ENCODE assay signal across 9 cellular contexts in genomic region chr10:120336910-120337540, GRCh38.
DNase-seq lines count a peak whose midpoint lies in the region; ATAC-seq and TF ChIP-seq lines count a peak whose summit lies in the region.
"Had no signal": no experiment of that assay in that cellular context is flagged by ENCODE, and none has a peak within 500 bp of the region (broad histone marks: within the 10 kb centered on the region; RNA-seq: fewer than 3 reads in every experiment).

No MANE protein-coding gene starts in this region.

- CTCF ChIA-PET in A673 (lab: Charles Lee), result interaction anchor here (0.5 to 1.7 kb wide), 3 partner anchors 116 to 586 kb away, joined by 3 to 9 read pairs (median 6); no protein-coding TSS in a partner anchor
- CTCF ChIA-PET in WTC11 (lab: Charles Lee), result interaction anchor here (0.6 to 3.7 kb wide), 16 partner anchors 9 to 404 kb away, joined by 3 to 53 read pairs (median 3); no protein-coding TSS in a partner anchor

- BruUV-seq in A673 (replicated peaks; lab: Mats Ljungman, UMichigan), result no TSS peak

- H3K9me2 ChIP-seq in MM.1S (replicated peaks; ENCODE audit: insufficient read depth, low read length), result no peaks in the 10 kb centered on the region

- no peak overlapping the region for H3K18ac ChIP-seq in mesenchymal stem cell (ENCODE audit: low read depth in 1 of 2, low read length in 2 of 2)

- H2BK12ac ChIP-seq in mesenchymal stem cell (ENCODE audit: low read length in 2 of 2), result no peak overlapping the region

- no peak overlapping the region for H2BK120ac ChIP-seq in mesenchymal stem cell (ENCODE audit: low read depth, low read length)

- peaks cover 12% of the 10 kb centered on the region for H3K9me3 Mint-ChIP-seq in WTC11

- 0 out of 2 replicates have a peak, but pooled peaks cover 3% of the 10 kb centered on the region for H3K36me3 Mint-ChIP-seq in WTC11

- H3K27me3 Mint-ChIP-seq in WTC11 (ENCODE audit: low read depth), result no peaks in the 10 kb centered on the region; the same call in 1 of the 2 replicates

- H3K79me1 ChIP-seq in mesenchymal stem cell (replicated peaks; ENCODE audit: low read length, poor library complexity, severe bottlenecking), result no peaks in the 10 kb centered on the region

- POLR2A ChIA-PET in A673 (lab: Charles Lee; ENCODE audit: low non-redundant PET), result no interaction called here
- POLR2A ChIA-PET in WTC11 (lab: Charles Lee), result interaction anchor here (0.8 kb wide), 1 partner anchor 266 kb away, joined by 3 read pairs; no protein-coding TSS in a partner anchor

- no peak overlapping the region for H3K9ac ChIP-seq in MM.1S (ENCODE audit: low read length)
- H3K9ac ChIP-seq in mesenchymal stem cell (ENCODE audit: low read length), result no peak overlapping the region

- H3K27me3 ChIP-seq in A673 (replicated peaks; ENCODE audit: insufficient read depth, low read depth, low read length, poor library complexity) (peaks cover 70% of the 10 kb centered on the region), MM.1S (replicated peaks; ENCODE audit: insufficient read depth, low read length) (no peaks in the 10 kb centered on the region), mesenchymal stem cell (ENCODE audit: control insufficient read depth in 1 of 2, insufficient read depth in 1 of 2, low read length in 2 of 2) (no peaks in the 10 kb centered on the region)
- H3K27me3 ChIP-seq: ovary had no signal

- H4K91ac ChIP-seq in mesenchymal stem cell (ENCODE audit: low read length), result no peak overlapping the region

- H3K27ac Mint-ChIP-seq in WTC11, result no peak overlapping the region

- H3K14ac ChIP-seq in mesenchymal stem cell (ENCODE audit: low read length in 2 of 2), result no peak overlapping the region

- H3K27ac ChIP-seq in A673 (ENCODE audit: low read depth, low read length, poor library complexity, severe bottlenecking) (no peak overlapping the region), MM.1S (ENCODE audit: low read length) (no peak overlapping the region), mesenchymal stem cell (ENCODE audit: low read length, poor library complexity, severe bottlenecking) (no peak overlapping the region)
- H3K27ac ChIP-seq: ovary had no signal

- H4K8ac ChIP-seq in mesenchymal stem cell (ENCODE audit: low read length), result no peak overlapping the region

- no peak overlapping the region for H3K23ac ChIP-seq in mesenchymal stem cell (ENCODE audit: low read length in 2 of 2)

- H2AK5ac ChIP-seq in mesenchymal stem cell (ENCODE audit: low read length, severe bottlenecking), result no peak overlapping the region

- H3K9me3 ChIP-seq in A673 (ENCODE audit: low read depth, low read length, poor library complexity, severe bottlenecking) (no peaks in the 10 kb centered on the region), MM.1S (replicated peaks; ENCODE audit: insufficient read depth, low read length) (no peaks in the 10 kb centered on the region), mesenchymal stem cell (ENCODE audit: control insufficient read depth, low read length) (no peaks in the 10 kb centered on the region)
- H3K9me3 ChIP-seq: ovary had no signal

- H3K4me3 ChIP-seq in A673 (ENCODE audit: low read depth, low read length, poor library complexity, severe bottlenecking), result no peak overlapping the region
- no peak overlapping the region for H3K4me3 ChIP-seq in MM.1S (ENCODE audit: low read length)
- no peak overlapping the region for H3K4me3 ChIP-seq in choroid plexus epithelial cell (ENCODE audit: low read depth, low read length)
- no peak overlapping the region for H3K4me3 ChIP-seq in mesenchymal stem cell (ENCODE audit: insufficient read depth in 1 of 2, low read depth in 1 of 2, low read length in 2 of 2)
- H3K4me3 ChIP-seq: ovary had no signal

- ATAC-seq in WTC11 (peak; percentile 61), HG03039 (IDR thresholded peaks at IDR 0.05; ENCODE audit: unreplicated experiment) (no peak)

- H3K4me1 Mint-ChIP-seq in WTC11, result peaks cover 13% of the 10 kb centered on the region

- DNase-seq in A673 (ENCODE audit: low spot score) (peak; percentile 70), MM.1S (peak; percentile 56), WTC11 (ENCODE audit: low spot score) (peak; percentile 78), choroid plexus epithelial cell (ENCODE audit: low read depth) (peak; percentile 71), mesenchymal stem cell (peak; percentile 24)
- DNase-seq in stimulated activated naive CD4-positive, alpha-beta T cell (lab: John Stamatoyannopoulos, UW), result peak; percentile 1 to 38 (median 15)

- no peaks in the 10 kb centered on the region for H4K20me1 ChIP-seq in MM.1S (ENCODE audit: insufficient read depth, low read length)

- H3K36me3 ChIP-seq in A673 (ENCODE audit: insufficient read depth, low read length, poor library complexity, severe bottlenecking) (no peaks in the 10 kb centered on the region), MM.1S (replicated peaks; ENCODE audit: insufficient read depth, low read length) (no peaks in the 10 kb centered on the region), mesenchymal stem cell (ENCODE audit: control insufficient read depth in 1 of 2, insufficient read depth in 2 of 2, low read depth in 1 of 2, low read length in 2 of 2) (no peaks in the 10 kb centered on the region)
- H3K36me3 ChIP-seq: ovary had no signal

- H2BK15ac ChIP-seq in mesenchymal stem cell (ENCODE audit: low read depth, poor library complexity, severe bottlenecking), result no peak overlapping the region

- H3K4me1 ChIP-seq in A673 (ENCODE audit: insufficient read depth, low read length, poor library complexity, severe bottlenecking) (no peaks in the 10 kb centered on the region), MM.1S (ENCODE audit: low read length) (no peaks in the 10 kb centered on the region), mesenchymal stem cell (ENCODE audit: control insufficient read depth, insufficient read depth, low read depth, low read length) (no peaks in the 10 kb centered on the region)

- H3K4ac ChIP-seq in mesenchymal stem cell (ENCODE audit: low read depth in 1 of 2, low read length in 2 of 2), result no peak overlapping the region

- intact Hi-C loops in A673 (cut with micrococcal nuclease; ENCODE audit: unreplicated experiment), result loop anchor here (1.0 kb wide), 2 partner anchors 404 to 651 kb away; no protein-coding TSS in a partner anchor

- WGBS in mesenchymal stem cell, result 0% methylated on average over 2 of the region's 4 CpGs

- no peak overlapping the region for H3K4me2 ChIP-seq in MM.1S (ENCODE audit: low read depth, low read length)
- H3K4me2 ChIP-seq in mesenchymal stem cell (ENCODE audit: low read length, poor library complexity, severe bottlenecking), result no peak overlapping the region

- H2AFZ ChIP-seq in MM.1S (ENCODE audit: low read length), result no peak overlapping the region
- H2AFZ ChIP-seq in mesenchymal stem cell (ENCODE audit: low read depth, low read length), result no peak overlapping the region

- no peak overlapping the region for H3K4me3 Mint-ChIP-seq in WTC11

- H3K79me2 ChIP-seq in MM.1S (ENCODE audit: low read length), result no peaks in the 10 kb centered on the region

- H2BK5ac ChIP-seq in mesenchymal stem cell (ENCODE audit: low read depth, low read length, poor library complexity, severe bottlenecking), result no peak overlapping the region

- peak; percentile 83 for TF ChIP-seq CTCF in A673 (conservative IDR thresholded peaks at IDR 0.05; ENCODE audit: low read depth, low read length)
- TF ChIP-seq CTCF in GM12873 (IDR thresholded peaks at IDR 0.05; ENCODE audit: insufficient read depth, low read depth, low read length, missing control alignments), result peak; percentile 87
- TF ChIP-seq CTCF in MM.1S (IDR thresholded peaks at IDR 0.05; ENCODE audit: low read length), result peak; percentile 85
- TF ChIP-seq CTCF in WTC11 (IDR thresholded peaks at IDR 0.05), result peak; percentile 77
- peak; percentile 92 for TF ChIP-seq CTCF in choroid plexus epithelial cell (conservative IDR thresholded peaks at IDR 0.05; ENCODE audit: low read depth, low read length)

- H3F3A ChIP-seq in MM.1S (ENCODE audit: insufficient read depth, low read length), result no peaks in the 10 kb centered on the region

TF ChIP-seq in WTC11, 78 proteins besides CTCF, POLR2A, EP300 and RAD21 (continues in another document):
- no peak for TF ChIP-seq ESRRA (CRISPR knock-in tag; IDR thresholded peaks at IDR 0.05; ENCODE audit: borderline replicate concordance)
- no peak for TF ChIP-seq NR2C2 (CRISPR knock-in tag; IDR thresholded peaks at IDR 0.05)
- no peak for TF ChIP-seq USF2 (CRISPR knock-in tag; IDR thresholded peaks at IDR 0.05)
- TF ChIP-seq GRHL2 (CRISPR knock-in tag; IDR thresholded peaks at IDR 0.05; ENCODE audit: insufficient replicate concordance, severe bottlenecking), result no peak

Comparison
In these comparisons a context has a peak if more than half of its experiments do, and no peak if none do; other contexts are left out.
1. DNase-seq: peak in every context shown above with its lines; median percentile 78 in WTC11; 71 in choroid plexus epithelial cell; 70 in A673; 56 in MM.1S; 24 in mesenchymal stem cell; 15 in stimulated activated naive CD4-positive, alpha-beta T cell.